9 cellular contexts compared by ENCODE assay signal in genomic region chr11:117045196-117045595, GRCh38. TPM values are rescaled to one million over a fixed set of nuclear protein-coding genes. Genes with fewer than 3 reads are reported as not detected.
DNase-seq lines count a peak whose midpoint lies in the region.
"Had no signal": no experiment of that assay in that cellular context is flagged by ENCODE, and none has a peak within 500 bp of the region (broad histone marks: within the 10 kb centered on the region; RNA-seq: fewer than 3 reads in every experiment).

No MANE protein-coding gene starts in this region.

- no peaks in the 10 kb centered on the region for H3K36me3 Mint-ChIP-seq in activated CD4-positive, alpha-beta memory T cell treated with anti-CD3 and anti-CD28 coated beads, Interleukin-2, amount 10 ng/mL, durations not matched to agents 7 days and 5 days (ENCODE audit: low read depth)

- no peaks in the 10 kb centered on the region for H3K9me3 Mint-ChIP-seq in activated CD4-positive, alpha-beta memory T cell treated with anti-CD3 and anti-CD28 coated beads, Interleukin-2, amount 10 ng/mL, durations not matched to agents 7 days and 5 days

- POLR2A ChIA-PET in activated CD4-positive, alpha-beta memory T cell treated with anti-CD3 and anti-CD28 coated beads, Interleukin-2, amount 10 ng/mL, durations not matched to agents 7 days and 5 days (lab: Charles Lee) = interaction anchor here (0.8 to 1.4 kb wide), 4 partner anchors 13 to 34 kb away, joined by 3 read pairs; no protein-coding TSS in a partner anchor

- no peak overlapping the region for H3K27ac Mint-ChIP-seq in activated CD4-positive, alpha-beta memory T cell treated with anti-CD3 and anti-CD28 coated beads, Interleukin-2, amount 10 ng/mL, durations not matched to agents 7 days and 5 days

- no peak overlapping the region for H3K9ac ChIP-seq in mucosa of rectum (ENCODE audit: low read depth in 1 of 2, low read length in 2 of 2)

- DNase-seq in AG08395 (ENCODE audit: low spot score) = peak; percentile 28
- DNase-seq in HK-2 (ENCODE audit: unreplicated experiment) = peak; percentile 11
- DNase-seq in dedifferentiated amniotic fluid mesenchymal stem cell (ENCODE audit: extremely low spot score) = peak; percentile 55
- DNase-seq in activated gamma-delta T cell (lab: John Stamatoyannopoulos, UW) = no peak
- no peak for DNase-seq in UCSD-AML1 (lab: John Stamatoyannopoulos, UW; ENCODE audit: unreplicated experiment)
- DNase-seq in DMS79 treated with DMSO at 0.1 percent for 48 hours (lab: John Stamatoyannopoulos, UW) = no peak
- no peak for DNase-seq in activated CD4-positive, alpha-beta memory T cell treated with anti-CD3 and anti-CD28 coated beads, Interleukin-2, amount 10 ng/mL, durations not matched to agents 7 days and 5 days
- DNase-seq: DND-41 had no signal

- H3K9me3 ChIP-seq in mucosa of rectum (ENCODE audit: control insufficient read depth in 2 of 2, low read length in 2 of 2) = no peaks in the 10 kb centered on the region

- no peaks in the 10 kb centered on the region for H3K36me3 ChIP-seq in mucosa of rectum (ENCODE audit: control insufficient read depth in 2 of 2, insufficient read depth in 2 of 2, low read length in 2 of 2)

- H3K4me3 ChIP-seq in mucosa of rectum (ENCODE audit: low read length in 2 of 2) = peak overlapping the region; percentile 21 to 48

- H3K27ac ChIP-seq in mucosa of rectum (ENCODE audit: low read depth in 2 of 2, low read length in 2 of 2) = peak overlapping the region in 1 of 2 donors; percentile 23

- H3K27me3 Mint-ChIP-seq in activated CD4-positive, alpha-beta memory T cell treated with anti-CD3 and anti-CD28 coated beads, Interleukin-2, amount 10 ng/mL, durations not matched to agents 7 days and 5 days = no peaks in the 10 kb centered on the region

- H3K27me3 ChIP-seq in mucosa of rectum (ENCODE audit: control insufficient read depth in 2 of 2, insufficient read depth in 2 of 2, low read length in 2 of 2) = no peaks in the 10 kb centered on the region

- peaks cover 9 to 12% of the 10 kb centered on the region in 2 donors for H3K4me1 ChIP-seq in mucosa of rectum (ENCODE audit: control insufficient read depth in 2 of 2, insufficient read depth in 2 of 2, low read length in 2 of 2)

- no peak overlapping the region for H3K4me3 Mint-ChIP-seq in activated CD4-positive, alpha-beta memory T cell treated with anti-CD3 and anti-CD28 coated beads, Interleukin-2, amount 10 ng/mL, durations not matched to agents 7 days and 5 days

- CTCF ChIA-PET in activated CD4-positive, alpha-beta memory T cell treated with anti-CD3 and anti-CD28 coated beads, Interleukin-2, amount 10 ng/mL, durations not matched to agents 7 days and 5 days (lab: Charles Lee) = interaction anchor here (0.6 kb wide), 1 partner anchor 25 kb away, joined by 3 read pairs; no protein-coding TSS in a partner anchor

- H3K4me1 Mint-ChIP-seq in activated CD4-positive, alpha-beta memory T cell treated with anti-CD3 and anti-CD28 coated beads, Interleukin-2, amount 10 ng/mL, durations not matched to agents 7 days and 5 days = peaks cover 32% of the 10 kb centered on the region

RNA-seq across cellular contexts. Expression of gene SIK3, which starts 53.0 kb away (rescaled TPM):
- total RNA-seq in activated CD4-positive, alpha-beta memory T cell treated with anti-CD3 and anti-CD28 coated beads, Interleukin-2, amount 10 ng/mL, durations not matched to agents 7 days and 5 days = 10 to 100 TPM; 36.4 to 43.0 TPM

Comparison
In these comparisons a context has a peak if more than half of its experiments do, and no peak if none do; other contexts are left out.
1. DNase-seq: peak in AG08395 (single experiment), HK-2 (single experiment) and dedifferentiated amniotic fluid mesenchymal stem cell (single experiment); none in activated gamma-delta T cell (single experiment), UCSD-AML1 (single experiment), DMS79 treated with DMSO at 0.1 percent for 48 hours (single experiment) and activated CD4-positive, alpha-beta memory T cell treated with anti-CD3 and anti-CD28 coated beads, Interleukin-2, amount 10 ng/mL, durations not matched to agents 7 days and 5 days (single experiment).